ENCODE assay signal across 34 cellular contexts in the genomic region with DNA sequence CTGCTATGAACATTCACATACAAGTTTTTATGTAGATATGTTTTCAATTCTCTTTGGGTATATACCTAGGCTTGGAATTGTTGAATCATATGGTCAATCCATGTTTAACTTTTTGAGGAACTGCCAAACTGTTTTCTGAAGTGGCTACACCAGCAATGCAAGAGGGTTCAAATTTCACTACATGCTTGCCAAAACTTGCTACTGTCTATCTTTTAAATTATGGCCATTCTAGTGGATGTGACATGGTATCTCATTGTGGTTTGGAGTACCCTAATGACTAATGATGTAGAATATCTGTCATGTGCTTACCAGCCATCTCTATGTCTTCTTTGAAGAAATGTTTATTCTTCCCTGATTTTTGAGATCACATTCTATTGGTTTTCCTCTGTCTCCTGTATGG.
"Had no signal": no experiment of that assay in that cellular context is flagged by ENCODE, and none has a peak within 500 bp of the region (broad histone marks: within the 10 kb centered on the region; RNA-seq: fewer than 3 reads in every experiment).

No MANE protein-coding gene starts in this region.

- H3K27ac ChIP-seq: ascending aorta, brain microvascular endothelial cell, coronary artery, dorsolateral prefrontal cortex, gastrocnemius medialis, left lung, lower lobe of right lung, pancreas, psoas muscle, sigmoid colon, stomach, thyroid gland, upper lobe of left lung had no signal

- H3K4me1 Mint-ChIP-seq: activated naive CD8-positive, alpha-beta T cell treated with anti-CD3 and anti-CD28 coated beads for 36 hours; naive thymus-derived CD8-positive, alpha-beta T cell; neural crest cell; stimulated activated naive B cell treated with anti-CD40 and anti-IgM and Interleukin-4, amounts not matched to agents 10 μg/mL and 1 μg/mL and 100 μg/mL, for 72 hours had no signal

- H3K27me3 Mint-ChIP-seq: activated naive CD8-positive, alpha-beta T cell treated with anti-CD3 and anti-CD28 coated beads for 36 hours; stimulated activated naive B cell treated with anti-CD40 and anti-IgM and Interleukin-4, amounts not matched to agents 10 μg/mL and 1 μg/mL and 100 μg/mL, for 72 hours had no signal

- H3K27me3 ChIP-seq: ascending aorta, brain microvascular endothelial cell, dorsolateral prefrontal cortex, gastrocnemius medialis, left lung, pancreas, sigmoid colon, stomach, thyroid gland, upper lobe of left lung had no signal

- ATAC-seq: activated CD4-positive, CD25-positive, alpha-beta regulatory T cell treated with anti-CD3 and anti-CD28 coated beads, Interleukin-2, amount 50 U/mL, for 24 hours; effector memory CD8-positive, alpha-beta T cell; gastrocnemius medialis; left lung; lower lobe of right lung; naive thymus-derived CD8-positive, alpha-beta T cell; pancreas; psoas muscle; stimulated activated naive B cell treated with anti-CD40 and anti-IgM and Interleukin-4, amounts not matched to agents 10 μg/mL and 1 μg/mL and 100 μg/mL, for 72 hours had no signal

- H3K9me3 Mint-ChIP-seq: activated naive CD4-positive, alpha-beta T cell treated with anti-CD3 and anti-CD28 coated beads for 36 hours; activated naive CD8-positive, alpha-beta T cell treated with anti-CD3 and anti-CD28 coated beads for 36 hours; activated T-helper 1 cell treated with anti-CD3 and anti-CD28 coated beads, Interleukin-12 subunit alpha, Interleukin-12 subunit beta, Interleukin-2, Interleukin-4 antibody, amounts not matched to agents 30 ng/mL and 10 ng/mL and 1 ng/mL, durations not matched to agents 14 hours and 24 hours and 36 hours had no signal

- H3K4me1 ChIP-seq: ascending aorta, gastrocnemius medialis, left lung, lower lobe of right lung, psoas muscle, sigmoid colon, stomach, thyroid gland, upper lobe of left lung had no signal

- H3K36me3 ChIP-seq: ascending aorta, brain microvascular endothelial cell, gastrocnemius medialis, left lung, lower lobe of right lung, pancreas, sigmoid colon, stomach, thyroid gland, upper lobe of left lung had no signal

- DNase-seq: activated CD4-positive, alpha-beta T cell treated with anti-CD3 and anti-CD28 coated beads for 48 hours; activated CD4-positive, alpha-beta T cell treated with anti-CD3 and anti-CD28 coated beads, Interleukin-2, amount 50 U/mL, for 48 hours; activated CD8-positive, alpha-beta memory T cell treated with anti-CD3 and anti-CD28 coated beads, Interleukin-2, amount 50 U/mL, for 4 hours; activated effector memory CD4-positive, alpha-beta T cell treated with anti-CD3 and anti-CD28 coated beads, Interleukin-2, amount 50 U/mL, for 16 hours; activated naive CD4-positive, alpha-beta T cell treated with anti-CD3 and anti-CD28 coated beads for 36 hours; activated naive CD8-positive, alpha-beta T cell treated with anti-CD3 and anti-CD28 coated beads for 36 hours; activated T-cell treated with anti-CD3 and anti-CD28 coated beads, Interleukin-2, amount 50 U/mL, for 1 hour; brain microvascular endothelial cell; dorsolateral prefrontal cortex; effector memory CD8-positive, alpha-beta T cell; erythroblast; gastrocnemius medialis; glutamatergic neuron; left lung; lower lobe of right lung; mesenchymal stem cell; naive thymus-derived CD8-positive, alpha-beta T cell; nucleus accumbens; pancreas; psoas muscle; sigmoid colon; stimulated activated CD4-positive, alpha-beta T cell treated with anti-CD3 and anti-CD28 coated beads, Interleukin-1b, Interleukin-23, amount 100 ng/mL, for 48 hours; stimulated activated CD4-positive, alpha-beta T cell treated with anti-CD3 and anti-CD28 coated beads, Interleukin-4, amount 100 ng/mL, for 4 hours; stimulated activated CD8-positive, alpha-beta memory T cell treated with anti-CD3 and anti-CD28 coated beads, Interleukin-4, amount 100 ng/mL, for 48 hours; stimulated activated naive B cell treated with anti-CD40 and anti-IgM and Interleukin-4, amounts not matched to agents 10 μg/mL and 1 μg/mL and 100 μg/mL, for 72 hours; stomach; thyroid gland; upper lobe of left lung had no signal

- H3K4me2 ChIP-seq: smooth muscle cell had no signal

- H3K9me3 ChIP-seq: ascending aorta, gastrocnemius medialis, left lung, lower lobe of right lung, pancreas, psoas muscle, sigmoid colon, stomach, thyroid gland, upper lobe of left lung had no signal

- H3K36me3 Mint-ChIP-seq: activated naive CD8-positive, alpha-beta T cell treated with anti-CD3 and anti-CD28 coated beads for 36 hours; naive thymus-derived CD8-positive, alpha-beta T cell; stimulated activated naive B cell treated with anti-CD40 and anti-IgM and Interleukin-4, amounts not matched to agents 10 μg/mL and 1 μg/mL and 100 μg/mL, for 72 hours had no signal

- H3K4me3 Mint-ChIP-seq: activated naive CD4-positive, alpha-beta T cell treated with anti-CD3 and anti-CD28 coated beads for 36 hours; activated naive CD8-positive, alpha-beta T cell treated with anti-CD3 and anti-CD28 coated beads for 36 hours; activated T-helper 1 cell treated with anti-CD3 and anti-CD28 coated beads, Interleukin-12 subunit alpha, Interleukin-12 subunit beta, Interleukin-2, Interleukin-4 antibody, amounts not matched to agents 30 ng/mL and 10 ng/mL and 1 ng/mL, durations not matched to agents 14 hours and 24 hours and 36 hours; effector memory CD8-positive, alpha-beta T cell; naive thymus-derived CD8-positive, alpha-beta T cell; neural crest cell; stimulated activated naive B cell treated with anti-CD40 and anti-IgM and Interleukin-4, amounts not matched to agents 10 μg/mL and 1 μg/mL and 100 μg/mL, for 72 hours had no signal

- H3K27ac Mint-ChIP-seq: activated naive CD4-positive, alpha-beta T cell treated with anti-CD3 and anti-CD28 coated beads for 36 hours; activated naive CD8-positive, alpha-beta T cell treated with anti-CD3 and anti-CD28 coated beads for 36 hours; activated T-helper 1 cell treated with anti-CD3 and anti-CD28 coated beads, Interleukin-12 subunit alpha, Interleukin-12 subunit beta, Interleukin-2, Interleukin-4 antibody, amounts not matched to agents 30 ng/mL and 10 ng/mL and 1 ng/mL, durations not matched to agents 14 hours and 24 hours and 36 hours; effector memory CD8-positive, alpha-beta T cell; naive thymus-derived CD8-positive, alpha-beta T cell; stimulated activated naive B cell treated with anti-CD40 and anti-IgM and Interleukin-4, amounts not matched to agents 10 μg/mL and 1 μg/mL and 100 μg/mL, for 72 hours had no signal

- H3K4me3 ChIP-seq: ascending aorta, coronary artery, dorsolateral prefrontal cortex, gastrocnemius medialis, left lung, lower lobe of right lung, pancreas, psoas muscle, sigmoid colon, smooth muscle cell, stomach, thyroid gland, upper lobe of left lung had no signal
